In genomic region chr17:17206149-17206912, GRCh38 we compare ENCODE assay signal across 8 cellular contexts. TPM values are rescaled to one million over a fixed set of nuclear protein-coding genes. Genes with fewer than 3 reads are reported as not detected.
A peak's percentile ranks its signal among the peaks of the same experiment; 100 is the strongest.
DNase-seq lines count a peak whose midpoint lies in the region; ATAC-seq and TF ChIP-seq lines count a peak whose summit lies in the region.

PLD6 (minus strand) TSS chr17:17206333; CDS start chr17:17206286, 47 bp downstream.

- no peak for TF ChIP-seq CTCF in GM12864 (IDR thresholded peaks at IDR 0.05; ENCODE audit: low read depth, low read length, missing control alignments)
- TF ChIP-seq CTCF in VCaP (conservative IDR thresholded peaks at IDR 0.05), result no peak
- TF ChIP-seq CTCF in brain microvascular endothelial cell (IDR thresholded peaks at IDR 0.05; ENCODE audit: low read depth, low read length, missing control alignments), result no peak
- no peak for TF ChIP-seq CTCF in left lung (IDR thresholded peaks at IDR 0.05)

- H3K4me1 ChIP-seq in left lung, result peaks cover 14 to 35% of the 10 kb centered on the region in 2 donors

- DNase-seq in GM12864 (ENCODE audit: low read depth) (peak; percentile 79), NCI-H2196 treated with DMSO at 0.1 percent for 48 hours (lab: John Stamatoyannopoulos, UW; ENCODE audit: unreplicated experiment) (peak; percentile 71), brain microvascular endothelial cell (peak; percentile 33), left lung (peak; percentile 79 to 94), DMS114 treated with DMSO at 0.1 percent for 48 hours (lab: John Stamatoyannopoulos, UW; ENCODE audit: unreplicated experiment) (no peak)
- DNase-seq in stimulated activated CD8-positive, alpha-beta memory T cell treated with anti-CD3 and anti-CD28 coated beads, Interleukin-12 subunit alpha, Interleukin-12 subunit beta, amount 100 ng/mL, for 24 hours (ENCODE audit: extremely low read depth), result peak; percentile 70

- intact Hi-C loops in left lung (cut with DNase I), result no loop called here

- in situ Hi-C loops in brain microvascular endothelial cell (cut with HindIII; ENCODE audit: low pct_ligation_motif_present, low sequenced_read_pairs), result no loop called here

- H3K27me3 ChIP-seq in brain microvascular endothelial cell (replicated peaks) (no peaks in the 10 kb centered on the region), left lung (no peaks in the 10 kb centered on the region)

- peak within 1 kb of the TSS; percentile 95 for H3K27ac ChIP-seq in VCaP
- no peak within 1 kb of the TSS for H3K27ac ChIP-seq in brain microvascular endothelial cell
- H3K27ac ChIP-seq in left lung, result peak within 1 kb of the TSS; percentile 70 to 78

- H3K36me3 ChIP-seq in brain microvascular endothelial cell (replicated peaks) (no peaks in the 10 kb centered on the region), left lung (peaks cover 0 to 23% of the 10 kb centered on the region in 2 donors)

- H3K4me3 ChIP-seq in GM12864 (ENCODE audit: low read depth, low read length), result peak within 1 kb of the TSS; percentile 87
- H3K4me3 ChIP-seq in brain microvascular endothelial cell (ENCODE audit: low read depth, low read length), result peak within 1 kb of the TSS; percentile 57
- H3K4me3 ChIP-seq in left lung, result peak within 1 kb of the TSS; percentile 34 to 58

- ATAC-seq in HG02840 (IDR thresholded peaks at IDR 0.05; ENCODE audit: low FRiP score, unreplicated experiment) (peak; percentile 59), left lung (peak; percentile 65)

- H3K9me3 ChIP-seq in left lung, result no peaks in the 10 kb centered on the region

RNA-seq across cellular contexts. Expression of gene PLD6, which starts in this region (rescaled TPM):
- total RNA-seq in left lung, result 1 to 10 TPM; 3.4 to 5.6 TPM
